1 cellular context compared by ENCODE assay signal in the genomic region with DNA sequence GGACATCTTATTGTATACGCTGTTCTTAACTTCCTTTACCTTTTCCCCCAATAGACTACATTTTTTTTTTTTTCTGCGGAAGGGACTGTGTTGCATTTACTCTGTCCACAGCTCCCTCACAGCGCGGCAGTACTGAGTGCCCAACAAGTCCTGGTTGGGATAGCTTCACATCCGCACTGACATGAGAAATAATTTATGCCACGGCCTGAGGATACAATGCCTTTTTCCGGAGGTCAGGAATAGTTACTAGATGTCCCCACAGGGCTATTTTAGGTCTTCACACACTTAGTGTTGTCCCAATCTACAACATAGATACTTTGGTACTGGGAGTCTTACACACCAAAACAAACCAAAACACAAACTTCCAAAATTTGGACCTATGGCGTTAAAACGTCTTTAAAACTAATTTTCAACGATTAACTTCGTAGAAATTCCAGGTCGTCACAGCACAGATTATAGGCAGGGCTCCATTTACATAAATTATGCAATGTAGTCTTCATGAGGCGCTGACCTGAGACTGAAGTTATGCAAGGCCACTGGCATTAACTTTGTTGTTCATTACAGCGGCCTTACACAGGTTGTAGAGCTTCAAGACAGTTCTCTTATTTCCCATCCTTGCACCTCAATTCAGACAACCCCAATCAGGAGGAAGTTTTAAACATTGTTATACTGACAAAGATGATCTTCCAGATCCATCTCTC.
TF ChIP-seq lines count a peak whose summit lies in the region.

No MANE protein-coding gene starts in this region.

TF ChIP-seq in SK-N-SH, 30 proteins besides CTCF, POLR2A, EP300 and RAD21 (continued from another document):
- TF ChIP-seq, protein P1, sequence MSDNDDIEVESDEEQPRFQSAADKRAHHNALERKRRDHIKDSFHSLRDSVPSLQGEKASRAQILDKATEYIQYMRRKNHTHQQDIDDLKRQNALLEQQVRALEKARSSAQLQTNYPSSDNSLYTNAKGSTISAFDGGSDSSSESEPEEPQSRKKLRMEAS (IDR thresholded peaks at IDR 0.05; ENCODE audit: low read depth), result no peak
- TF ChIP-seq, protein P2, sequence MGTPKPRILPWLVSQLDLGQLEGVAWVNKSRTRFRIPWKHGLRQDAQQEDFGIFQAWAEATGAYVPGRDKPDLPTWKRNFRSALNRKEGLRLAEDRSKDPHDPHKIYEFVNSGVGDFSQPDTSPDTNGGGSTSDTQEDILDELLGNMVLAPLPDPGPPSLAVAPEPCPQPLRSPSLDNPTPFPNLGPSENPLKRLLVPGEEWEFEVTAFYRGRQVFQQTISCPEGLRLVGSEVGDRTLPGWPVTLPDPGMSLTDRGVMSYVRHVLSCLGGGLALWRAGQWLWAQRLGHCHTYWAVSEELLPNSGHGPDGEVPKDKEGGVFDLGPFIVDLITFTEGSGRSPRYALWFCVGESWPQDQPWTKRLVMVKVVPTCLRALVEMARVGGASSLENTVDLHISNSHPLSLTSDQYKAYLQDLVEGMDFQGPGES (IDR thresholded peaks at IDR 0.05; ENCODE audit: low read depth, low read length), result no peak
- TF ChIP-seq FOXM1 (IDR thresholded peaks at IDR 0.05; ENCODE audit: low read depth) (no peak), USF1 (IDR thresholded peaks at IDR 0.05; ENCODE audit: borderline replicate concordance, low read depth) (no peak), GATA2 (CRISPR knock-in tag; IDR thresholded peaks at IDR 0.05) (no peak)
